Comparison of ENCODE assay signal across 8 cellular contexts in genomic region chr9:127926961-127927456, GRCh38. TPM values are rescaled to one million over a fixed set of nuclear protein-coding genes. Genes with fewer than 3 reads are reported as not detected.
DNase-seq lines count a peak whose midpoint lies in the region; ATAC-seq, FAIRE-seq and TF ChIP-seq lines count a peak whose summit lies in the region.

No MANE protein-coding gene starts in this region.

- no peak for ATAC-seq in HG03196 (IDR thresholded peaks at IDR 0.05; ENCODE audit: unreplicated experiment)

- no peaks in the 10 kb centered on the region for H3K4me1 ChIP-seq in endocrine pancreas (ENCODE audit: control insufficient read depth, insufficient read depth, low read length)

- TF ChIP-seq CTCF in osteocyte (IDR thresholded peaks at IDR 0.05) = no peak

- H3K9ac ChIP-seq in endocrine pancreas (ENCODE audit: control insufficient read depth, insufficient read depth, low read length) = peak overlapping the region; percentile 54

- peaks cover 30% of the 10 kb centered on the region for H3K4me1 Mint-ChIP-seq in osteocyte (ENCODE audit: unreplicated experiment)

- peak; percentile 77 for DNase-seq in DMS53 (lab: John Stamatoyannopoulos, UW)
- DNase-seq in DMS53 treated with DMSO at 0.1 percent for 48 hours (lab: John Stamatoyannopoulos, UW; ENCODE audit: unreplicated experiment) = no peak
- peak; percentile 53 for DNase-seq in NCI-H748 treated with DMSO at 0.1 percent for 48 hours (lab: John Stamatoyannopoulos, UW)
- no peak for DNase-seq in osteocyte (ENCODE audit: extremely low spot score, unreplicated experiment)
- no peak for DNase-seq in C1 segment of cervical spinal cord (lab: John Stamatoyannopoulos, UW)
- DNase-seq in frontal cortex (ENCODE audit: low spot score in 2 of 2) = no peak

- no peaks in the 10 kb centered on the region for H3K36me3 ChIP-seq in endocrine pancreas (ENCODE audit: control insufficient read depth, insufficient read depth, low read length)

- FAIRE-seq in frontal cortex (lab: Jason Lieb, UNC) = no peak

- H3K4me3 Mint-ChIP-seq in osteocyte (ENCODE audit: unreplicated experiment) = peak overlapping the region; percentile 54

- H3K9me3 Mint-ChIP-seq in osteocyte (ENCODE audit: unreplicated experiment) = no peaks in the 10 kb centered on the region

- no peaks in the 10 kb centered on the region for H3K9me3 ChIP-seq in endocrine pancreas (ENCODE audit: control insufficient read depth, low read length)

- no peaks in the 10 kb centered on the region for H3K36me3 Mint-ChIP-seq in osteocyte (ENCODE audit: unreplicated experiment)

- no peak overlapping the region for H3K27ac Mint-ChIP-seq in osteocyte (ENCODE audit: unreplicated experiment)

- H3K4me3 ChIP-seq in endocrine pancreas (ENCODE audit: control insufficient read depth, insufficient read depth, low read length) = no peak overlapping the region

- H3K27me3 ChIP-seq in endocrine pancreas (ENCODE audit: control insufficient read depth, insufficient read depth, low read length) = no peaks in the 10 kb centered on the region

- no peaks in the 10 kb centered on the region for H3K27me3 Mint-ChIP-seq in osteocyte (ENCODE audit: unreplicated experiment)

RNA-seq across cellular contexts. Expression of gene PIP5KL1, which starts 3.6 kb away (rescaled TPM):
- total RNA-seq in osteocyte = 2.6 and 2.9 TPM in 2 replicates
- 6.1 TPM for total RNA-seq in frontal cortex

RNA-seq across cellular contexts. Expression of gene ST6GALNAC4, which starts 10.2 kb away (rescaled TPM):
- 21.4 and 25.1 TPM in 2 replicates for total RNA-seq in osteocyte
- 6.5 TPM for total RNA-seq in frontal cortex

RNA-seq across cellular contexts. Expression of gene DPM2, which starts 10.6 kb away (rescaled TPM):
- total RNA-seq in osteocyte (29.2 and 31.6 TPM in 2 replicates), frontal cortex (11.4 TPM)

RNA-seq across cellular contexts. Expression of gene ST6GALNAC6, which starts 27.6 kb away (rescaled TPM):
- total RNA-seq in osteocyte (73.4 and 77.0 TPM in 2 replicates), frontal cortex (28.5 TPM)

RNA-seq across cellular contexts. Expression of gene AK1, which starts 49.5 kb away (rescaled TPM):
- total RNA-seq in osteocyte (57.6 and 65.8 TPM in 2 replicates), frontal cortex (25.7 TPM)

Comparison
In these comparisons a context has a peak if more than half of its experiments do, and no peak if none do; other contexts are left out.
1. DNase-seq: peak in DMS53 (single experiment) and NCI-H748 treated with DMSO at 0.1 percent for 48 hours (single experiment); none in DMS53 treated with DMSO at 0.1 percent for 48 hours (single experiment), osteocyte (single experiment), C1 segment of cervical spinal cord (0 of 14) and frontal cortex (0 of 2).